Comparison of ENCODE assay signal across 8 cellular contexts in genomic region chr14:37888234-37888633, GRCh38.
"Had no signal": no experiment of that assay in that cellular context is flagged by ENCODE, and none has a peak within 500 bp of the region (broad histone marks: within the 10 kb centered on the region; RNA-seq: fewer than 3 reads in every experiment).

No MANE protein-coding gene starts in this region.

- H3K4me3 Mint-ChIP-seq: IgD-negative memory B cell had no signal

- ATAC-seq: K562 had no signal

- H3K4me1 Mint-ChIP-seq: IgD-negative memory B cell had no signal

- H3K4me2 ChIP-seq: KMS-11 had no signal

- H3K27ac Mint-ChIP-seq: IgD-negative memory B cell had no signal

- DNase-seq: IMR-90, KBM-7, KG1 had no signal

- FAIRE-seq: HTR-8/SVneo, K562 had no signal

- H3K9ac ChIP-seq: KMS-11 had no signal

- H3K4me3 ChIP-seq: K562 had no signal

- H3K27me3 Mint-ChIP-seq: IgD-negative memory B cell had no signal

- H3K27ac ChIP-seq: HL-60, KMS-11 had no signal
